In the genomic region with DNA sequence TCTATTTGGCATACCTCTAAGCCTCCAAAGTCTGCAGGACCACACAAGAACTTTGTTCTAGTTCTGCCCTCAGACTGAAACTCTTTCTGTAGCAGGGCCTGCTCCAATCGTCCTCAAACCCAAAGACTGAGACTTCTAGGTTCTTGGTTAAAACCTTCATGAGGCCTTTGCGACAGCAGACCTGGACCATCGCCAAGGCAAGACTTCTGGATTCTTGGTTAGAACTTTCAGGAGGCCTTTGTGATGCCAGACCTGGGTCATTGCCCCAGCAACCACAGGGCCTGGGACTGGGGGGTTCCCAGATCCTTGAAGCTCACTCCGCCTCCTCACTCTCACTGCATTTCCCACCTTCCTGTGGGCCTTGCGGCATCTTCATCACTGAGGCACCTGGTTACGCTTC, we compare ENCODE assay signal across 19 cellular contexts. TPM values are rescaled to one million over a fixed set of nuclear protein-coding genes. Genes with fewer than 3 reads are reported as not detected.
DNase-seq lines count a peak whose midpoint lies in the region; ATAC-seq, FAIRE-seq and TF ChIP-seq lines count a peak whose summit lies in the region.
"Had no signal": no experiment of that assay in that cellular context is flagged by ENCODE, and none has a peak within 500 bp of the region (broad histone marks: within the 10 kb centered on the region; RNA-seq: fewer than 3 reads in every experiment).

ATP1A4 (plus strand) TSS at position 301 of the 400 bp plus-strand sequence. CDS start 438 bp downstream, outside the sequence.

- H4K8ac ChIP-seq in IMR-90 (ENCODE audit: low read depth in 2 of 2, low read length in 2 of 2): no peak within 1 kb of the TSS
- H4K8ac ChIP-seq in H1 (ENCODE audit: extremely low read depth, insufficient read depth, low read length): no peak within 1 kb of the TSS

- H3K56ac ChIP-seq in IMR-90 (ENCODE audit: extremely low read depth, insufficient read depth, low read length) (no peak within 1 kb of the TSS), H1 (replicated peaks; ENCODE audit: insufficient read length, low read depth, low read length) (no peak within 1 kb of the TSS)

- no peaks in the 10 kb centered on the region for H3K4me1 Mint-ChIP-seq in activated T-cell treated with anti-CD3 and anti-CD28 coated beads, Interleukin-2, amount 50 U/mL, for 72 hours (ENCODE audit: low read depth)
- H3K4me1 Mint-ChIP-seq: B cell had no signal

- H3K9ac ChIP-seq in IMR-90 (ENCODE audit: low read depth, low read length): no peak within 1 kb of the TSS
- no peak within 1 kb of the TSS for H3K9ac ChIP-seq in H1 (replicated peaks in 1 of 4; ENCODE audit: extremely low read depth in 1 of 4, low read depth in 3 of 4, low read length in 3 of 4)
- H3K9ac ChIP-seq: BLaER1 treated with 17β-estradiol and CSF1 and Interleukin-3, amounts not matched to agents 10 nM and 100 nM had no signal

- H3K4me2 ChIP-seq in IMR-90 (ENCODE audit: low read depth, low read length): no peak within 1 kb of the TSS
- no peak within 1 kb of the TSS for H3K4me2 ChIP-seq in H1 (ENCODE audit: insufficient read depth in 1 of 2, low read depth in 2 of 2, low read length in 2 of 2)
- no peak within 1 kb of the TSS for H3K4me2 ChIP-seq in OCI-LY7 (ENCODE audit: low read length)

- H3K9me3 Mint-ChIP-seq in activated T-cell treated with anti-CD3 and anti-CD28 coated beads, Interleukin-2, amount 50 U/mL, for 72 hours: no peaks in the 10 kb centered on the region
- H3K9me3 Mint-ChIP-seq: CD8-positive, alpha-beta T cell had no signal

- in situ Hi-C loops in IMR-90 (cut with MboI; ENCODE audit: low sequenced_read_pairs): no loop called here

- no peak within 1 kb of the TSS for H4K91ac ChIP-seq in IMR-90 (ENCODE audit: insufficient read depth, low read depth, low read length)
- H4K91ac ChIP-seq in H1 (replicated peaks; ENCODE audit: insufficient read length, low read length): no peak within 1 kb of the TSS

- H3K36me3 ChIP-seq in IMR-90 (ENCODE audit: control insufficient read depth, insufficient read depth, low read length): no peaks in the 10 kb centered on the region
- H3K36me3 ChIP-seq in H1 (ENCODE audit: control insufficient read depth in 2 of 4, insufficient read depth in 4 of 4, low read length in 3 of 4): no peaks in the 10 kb centered on the region
- no peaks in the 10 kb centered on the region for H3K36me3 ChIP-seq in tibial artery
- no peaks in the 10 kb centered on the region for H3K36me3 ChIP-seq in OCI-LY7 (ENCODE audit: insufficient read depth, low read length)
- no peaks in the 10 kb centered on the region for H3K36me3 ChIP-seq in effector memory CD4-positive, alpha-beta T cell (ENCODE audit: control insufficient read depth, insufficient read depth, low read length)
- H3K36me3 ChIP-seq: BLaER1 treated with 17β-estradiol and CSF1 and Interleukin-3, amounts not matched to agents 10 nM and 100 nM had no signal

- FAIRE-seq in H1 (lab: Jason Lieb, UNC): no peak
- FAIRE-seq: H54 had no signal

- TF ChIP-seq RAD21 in IMR-90 (IDR thresholded peaks at IDR 0.05; ENCODE audit: low read length) (no peak), H1 (IDR thresholded peaks at IDR 0.05 in 1 of 2, conservative IDR thresholded peaks at IDR 0.05 in 1 of 2; ENCODE audit: low read depth in 2 of 2, low read length in 2 of 2) (no peak)

- DNase-seq in activated T-cell treated with anti-CD3 and anti-CD28 coated beads, Interleukin-2, amount 50 U/mL, for 72 hours: no peak
- no peak for DNase-seq in activated T-cell treated with anti-CD3 and anti-CD28 coated beads, Interleukin-2, amount 50 U/mL, for 48 hours
- DNase-seq in IMR-90 (no peak), H1 (ENCODE audit: low read depth in 1 of 2, low spot score in 2 of 2) (no peak), tibial artery (no peak), OCI-LY7 (ENCODE audit: low spot score) (no peak), NCI-H2171 (lab: John Stamatoyannopoulos, UW) (no peak)
- no peak for DNase-seq in effector memory CD4-positive, alpha-beta T cell
- DNase-seq: Calu3; CD8-positive, alpha-beta T cell; DMS79 treated with DMSO at 0.1 percent for 48 hours; GF-D8; HCEC 1CT had no signal

- no peak for TF ChIP-seq EP300 in H1 (IDR thresholded peaks at IDR 0.05; ENCODE audit: borderline replicate concordance in 1 of 2, low read depth in 2 of 2, low read length in 2 of 2)

- H4K20me1 ChIP-seq in IMR-90 (ENCODE audit: insufficient read depth, low read length): no peaks in the 10 kb centered on the region
- no peaks in the 10 kb centered on the region for H4K20me1 ChIP-seq in H1 (replicated peaks in 1 of 2; ENCODE audit: control insufficient read depth in 1 of 2, insufficient read depth in 2 of 2, low read length in 2 of 2)
- no peaks in the 10 kb centered on the region for H4K20me1 ChIP-seq in OCI-LY7 (ENCODE audit: insufficient read depth, low read length)
- H4K20me1 ChIP-seq: BLaER1 treated with 17β-estradiol and CSF1 and Interleukin-3, amounts not matched to agents 10 nM and 100 nM had no signal

- H2BK5ac ChIP-seq in IMR-90 (ENCODE audit: low read depth, low read length, poor library complexity, severe bottlenecking): no peak within 1 kb of the TSS
- H2BK5ac ChIP-seq in H1 (ENCODE audit: low read depth, low read length): no peak within 1 kb of the TSS

- H4K5ac ChIP-seq in IMR-90 (ENCODE audit: low read depth, low read length) (no peak within 1 kb of the TSS), H1 (ENCODE audit: insufficient read length, low read depth, low read length) (no peak within 1 kb of the TSS)

- H2AFZ ChIP-seq in IMR-90 (replicated peaks; ENCODE audit: low read length, poor library complexity) (no peak within 1 kb of the TSS), H1 (ENCODE audit: low read length) (no peak within 1 kb of the TSS), OCI-LY7 (ENCODE audit: low read length) (no peak within 1 kb of the TSS)

- WGBS in IMR-90 (ENCODE audit: extremely low coverage in 2 of 2, insufficient read length in 1 of 2), 2 experiments: 86% methylated on average over 3 of the region's 6 CpGs; no CpG with 5 or more reads in 1 of the 2 experiments
- 93% methylated on average over 6 of the region's 6 CpGs; no CpG with 5 or more reads in 1 of the 2 experiments for WGBS in H1 (ENCODE audit: extremely low coverage in 1 of 2, insufficient coverage in 1 of 2, insufficient read length in 1 of 2, insufficient replicate concordance in 2 of 2, low coverage in 1 of 2, low lambda C conversion rate in 2 of 2, missing lambda C conversion rate in 1 of 2), 2 experiments

- H3K9me2 ChIP-seq in OCI-LY7 (ENCODE audit: insufficient read depth, low read length): no peaks in the 10 kb centered on the region

- H3K14ac ChIP-seq in IMR-90 (replicated peaks; ENCODE audit: low read depth, low read length) (no peak within 1 kb of the TSS), H1 (ENCODE audit: insufficient read length) (no peak within 1 kb of the TSS)

- peak within 1 kb of the TSS; percentile 82 for H2AK9ac ChIP-seq in IMR-90 (replicated peaks; ENCODE audit: low read depth, low read length, poor library complexity)

- no peaks in the 10 kb centered on the region for H3K9me1 ChIP-seq in IMR-90 (ENCODE audit: insufficient read depth, low read length)

- no peak within 1 kb of the TSS for H3K4me3 Mint-ChIP-seq in activated T-cell treated with anti-CD3 and anti-CD28 coated beads, Interleukin-2, amount 50 U/mL, for 72 hours
- H3K4me3 Mint-ChIP-seq: B cell; CD8-positive, alpha-beta T cell had no signal

- no peaks in the 10 kb centered on the region for H3K79me1 ChIP-seq in IMR-90 (ENCODE audit: low read depth in 1 of 2, low read length in 2 of 2)
- no peaks in the 10 kb centered on the region for H3K79me1 ChIP-seq in H1 (ENCODE audit: low read depth, low read length)

- H3K27ac ChIP-seq in IMR-90 (ENCODE audit: insufficient read depth, low read length) (no peak within 1 kb of the TSS), H1 (ENCODE audit: low read depth, low read length) (no peak within 1 kb of the TSS), tibial artery (peak within 1 kb of the TSS; percentile 76 to 79), OCI-LY7 (ENCODE audit: low read depth, low read length, poor library complexity, severe bottlenecking) (no peak within 1 kb of the TSS)
- H3K27ac ChIP-seq in effector memory CD4-positive, alpha-beta T cell (ENCODE audit: insufficient read depth, low read length, poor library complexity, severe bottlenecking): no peak within 1 kb of the TSS
- H3K27ac ChIP-seq: BLaER1 treated with 17β-estradiol and CSF1 and Interleukin-3, amounts not matched to agents 10 nM and 100 nM; HL-60 had no signal

- H3K27me3 ChIP-seq in IMR-90 (ENCODE audit: control insufficient read depth, insufficient read depth, low read length) (peaks cover 16% of the 10 kb centered on the region), H1 (replicated peaks in 1 of 4; ENCODE audit: control insufficient read depth in 3 of 4, extremely low read depth in 1 of 4, insufficient read depth in 3 of 4, low read length in 3 of 4) (no peaks in the 10 kb centered on the region; a peak in 1 of 7 replicates), tibial artery (no peaks in the 10 kb centered on the region)
- H3K27me3 ChIP-seq in effector memory CD4-positive, alpha-beta T cell (replicated peaks; ENCODE audit: control insufficient read depth, insufficient read depth, low read length, poor library complexity, severe bottlenecking): no peaks in the 10 kb centered on the region
- H3K27me3 ChIP-seq: BLaER1 treated with 17β-estradiol and CSF1 and Interleukin-3, amounts not matched to agents 10 nM and 100 nM had no signal

- no peaks in the 10 kb centered on the region; the same call in 1 of the 2 replicates for H3K23me2 ChIP-seq in H1 (ENCODE audit: low read depth, low read length)

- H3K27me3 Mint-ChIP-seq in activated T-cell treated with anti-CD3 and anti-CD28 coated beads, Interleukin-2, amount 50 U/mL, for 72 hours (ENCODE audit: low read depth): no peaks in the 10 kb centered on the region

- intact Hi-C loops in IMR-90 (cut with micrococcal nuclease) (no loop called here), tibial artery (cut with DNase I; ENCODE audit: low total_unique reads) (no loop called here), OCI-LY7 (cut with micrococcal nuclease; ENCODE audit: unreplicated experiment) (no loop called here)

- H2BK15ac ChIP-seq in IMR-90 (ENCODE audit: low read depth, low read length) (no peak within 1 kb of the TSS), H1 (ENCODE audit: low read length) (0 out of 2 replicates have a peak within 1 kb of the TSS, but pooled peaks have one; percentile 3)

- H3K4ac ChIP-seq in IMR-90 (ENCODE audit: low read depth, low read length) (no peak within 1 kb of the TSS), H1 (replicated peaks; ENCODE audit: insufficient read length, low read depth, low read length) (no peak within 1 kb of the TSS)

- CTCF ChIA-PET in IMR-90 (lab: Yijun Ruan, JAX): interaction anchor here (0.6 kb wide), 1 partner anchor 28 kb away, joined by 3 read pairs; no protein-coding TSS in a partner anchor
- CTCF ChIA-PET in H1 (lab: Charles Lee; ENCODE audit: partially characterized antibody): interaction anchor here (1.0 to 7.5 kb wide), 6 partner anchors 12 to 98 kb away, joined by 3 to 49 read pairs (median 6); no protein-coding TSS in a partner anchor
- CTCF ChIA-PET in OCI-LY7 (lab: Charles Lee; ENCODE audit: unreplicated experiment): no interaction called here

- BruUV-seq in IMR-90 (replicated peaks; lab: Mats Ljungman, UMichigan) (no TSS peak), OCI-LY7 (replicated peaks; lab: Mats Ljungman, UMichigan) (no TSS peak)

- ATAC-seq in activated T-cell treated with anti-CD3 and anti-CD28 coated beads, Interleukin-2, amount 50 U/mL, for 72 hours (replicated peaks in 1 of 2): no peak
- no peak for ATAC-seq in IMR-90 (ENCODE audit: low read depth)
- ATAC-seq: CD8-positive, alpha-beta T cell had no signal

- H3K9me3 ChIP-seq in IMR-90 (ENCODE audit: control insufficient read depth, insufficient read depth, low read length): no peaks in the 10 kb centered on the region
- H3K9me3 ChIP-seq in H1 (ENCODE audit: insufficient read depth in 2 of 2, low read depth in 1 of 2, low read length in 1 of 2): no peaks in the 10 kb centered on the region
- no peaks in the 10 kb centered on the region for H3K9me3 ChIP-seq in tibial artery
- H3K9me3 ChIP-seq in OCI-LY7 (ENCODE audit: low read length): no peaks in the 10 kb centered on the region
- H3K9me3 ChIP-seq in effector memory CD4-positive, alpha-beta T cell (ENCODE audit: control insufficient read depth, low read length): no peaks in the 10 kb centered on the region
- H3K9me3 ChIP-seq: BLaER1 treated with 17β-estradiol and CSF1 and Interleukin-3, amounts not matched to agents 10 nM and 100 nM had no signal

- TF ChIP-seq CTCF in IMR-90 (conservative IDR thresholded peaks at IDR 0.05; ENCODE audit: low read depth, low read length) (no peak), H1 (IDR thresholded peaks at IDR 0.05; ENCODE audit: control extremely low read depth in 1 of 3, insufficient read depth in 1 of 3, low read depth in 1 of 3, low read length in 3 of 3) (no peak), tibial artery (IDR thresholded peaks at IDR 0.05) (no peak), OCI-LY7 (conservative IDR thresholded peaks at IDR 0.05; ENCODE audit: low read length) (no peak)

- H3K79me2 ChIP-seq in H1 (ENCODE audit: control insufficient read depth in 1 of 2, insufficient read depth in 2 of 2, low read length in 2 of 2): no peaks in the 10 kb centered on the region
- H3K79me2 ChIP-seq in OCI-LY7 (ENCODE audit: insufficient read depth, low read depth, low read length): no peaks in the 10 kb centered on the region

- 0 out of 2 replicates have a peak within 1 kb of the TSS, but pooled peaks have one; percentile 17 for H2BK12ac ChIP-seq in H1 (ENCODE audit: low read depth, low read length)

- H2BK120ac ChIP-seq in IMR-90 (ENCODE audit: low read depth, low read length) (no peak within 1 kb of the TSS), H1 (replicated peaks; ENCODE audit: low read depth, low read length) (no peak within 1 kb of the TSS)

- H3K18ac ChIP-seq in IMR-90 (ENCODE audit: low read depth, low read length) (no peak within 1 kb of the TSS), H1 (ENCODE audit: extremely low read depth, low read length) (no peak within 1 kb of the TSS)

- peak within 1 kb of the TSS; percentile 64 for H3K27ac Mint-ChIP-seq in activated T-cell treated with anti-CD3 and anti-CD28 coated beads, Interleukin-2, amount 50 U/mL, for 72 hours
- H3K27ac Mint-ChIP-seq: B cell; CD8-positive, alpha-beta T cell had no signal

- H2AK5ac ChIP-seq in IMR-90 (ENCODE audit: low read depth, low read length) (no peak within 1 kb of the TSS), H1 (ENCODE audit: low read depth, low read length) (0 out of 2 replicates have a peak within 1 kb of the TSS, but pooled peaks have one; percentile 24)

- H3K4me3 ChIP-seq in IMR-90 (ENCODE audit: insufficient read depth, low read depth, low read length) (no peak within 1 kb of the TSS), H1 (ENCODE audit: extremely low read depth in 1 of 4, insufficient read depth in 2 of 4, low read depth in 3 of 4, low read length in 4 of 4) (no peak within 1 kb of the TSS), tibial artery (no peak within 1 kb of the TSS), OCI-LY7 (ENCODE audit: low read depth, low read length, poor library complexity, severe bottlenecking) (no peak within 1 kb of the TSS)
- no peak within 1 kb of the TSS for H3K4me3 ChIP-seq in effector memory CD4-positive, alpha-beta T cell (ENCODE audit: insufficient read depth, low read depth, low read length, poor library complexity, severe bottlenecking)
- H3K4me3 ChIP-seq: BLaER1 treated with 17β-estradiol and CSF1 and Interleukin-3, amounts not matched to agents 10 nM and 100 nM had no signal

- dilution Hi-C loops in IMR-90 (cut with HindIII; ENCODE audit: low sequenced_read_pairs, unreplicated experiment): no loop called here

- H2BK20ac ChIP-seq in IMR-90 (ENCODE audit: low read depth, low read length) (no peak within 1 kb of the TSS), H1 (ENCODE audit: low read length) (no peak within 1 kb of the TSS)

- H3K36me3 Mint-ChIP-seq in activated T-cell treated with anti-CD3 and anti-CD28 coated beads, Interleukin-2, amount 50 U/mL, for 72 hours (ENCODE audit: insufficient read depth in 2 of 2): no peaks in the 10 kb centered on the region
- H3K36me3 Mint-ChIP-seq: CD8-positive, alpha-beta T cell had no signal

- POLR2A ChIA-PET in IMR-90 (lab: Charles Lee; ENCODE audit: unreplicated experiment) (interaction anchor here (0.6 kb wide), 1 partner anchor 28 kb away, joined by 5 read pairs; no protein-coding TSS in a partner anchor), H1 (lab: Charles Lee; ENCODE audit: partially characterized antibody) (interaction anchor here (1.3 to 1.8 kb wide), 2 partner anchors 13 to 18 kb away, joined by 3 to 4 read pairs; no protein-coding TSS in a partner anchor), OCI-LY7 (lab: Charles Lee) (interaction anchor here (0.8 kb wide), 1 partner anchor 47 kb away, joined by 3 read pairs; no protein-coding TSS in a partner anchor)

- H3K4me1 ChIP-seq in IMR-90 (ENCODE audit: control insufficient read depth, insufficient read depth, low read length) (no peaks in the 10 kb centered on the region), H1 (replicated peaks in 1 of 4; ENCODE audit: control insufficient read depth in 3 of 4, insufficient read depth in 4 of 4, low read length in 3 of 4) (no peaks in the 10 kb centered on the region), tibial artery (peaks cover 0 to 43% (median 6%) of the 10 kb centered on the region in 4 donors), OCI-LY7 (ENCODE audit: insufficient read depth, low read length, poor library complexity, severe bottlenecking) (no peaks in the 10 kb centered on the region)
- no peaks in the 10 kb centered on the region for H3K4me1 ChIP-seq in effector memory CD4-positive, alpha-beta T cell (ENCODE audit: control insufficient read depth, insufficient read depth, low read length, poor library complexity, severe bottlenecking)

- TF ChIP-seq POLR2A in IMR-90 (IDR thresholded peaks at IDR 0.05; ENCODE audit: low read depth, low read length): no peak
- TF ChIP-seq POLR2A in H1 (IDR thresholded peaks at IDR 0.05; ENCODE audit: control extremely low read depth in 1 of 2, low read depth in 2 of 2, low read length in 2 of 2): no peak

- H3K23ac ChIP-seq in IMR-90 (ENCODE audit: low read depth, low read length): no peak within 1 kb of the TSS
- no peak within 1 kb of the TSS for H3K23ac ChIP-seq in H1 (ENCODE audit: insufficient read length)

RNA-seq across cellular contexts. Expression of gene ATP1A4, which starts in this region (rescaled TPM):
- not detected for total RNA-seq in activated T-cell treated with anti-CD3 and anti-CD28 coated beads, Interleukin-2, amount 50 U/mL, for 72 hours
- total RNA-seq in IMR-90 (2012; rRNA removed): not detected in 2 replicates
- polyA plus RNA-seq in IMR-90 (2012; rRNA removed): not detected in 2 replicates
- not detected in 2 replicates for polyA plus RNA-seq in IMR-90 (2012; cell fraction: cytosol; rRNA removed)
- not detected in 2 replicates for polyA plus RNA-seq in IMR-90 (2012; cell fraction: nucleus; rRNA removed; ENCODE audit: low replicate concordance)
- total RNA-seq in H1 (2021; fragmentation: NEBNext Ultra II Directional; extraction: Animal tissue kit (Norgen Biotek cat#: 25700)): 0.57 and 0.61 TPM in 2 replicates
- 0.48 and 0.80 TPM in 2 replicates for polyA plus RNA-seq in H1 (2011; rRNA removed)
- polyA plus RNA-seq in H1 (2011; cell fraction: cytosol; rRNA removed): 0.62 TPM
- 1.1 TPM for polyA plus RNA-seq in H1 (2011; cell fraction: nucleus; rRNA removed)
- polyA plus RNA-seq in H1 (2012, experiment 1 of 2): 0.39 to 0.72 TPM (median 0.42 TPM) in 4 replicates
- 0.09 TPM for polyA plus RNA-seq in H1 (2012, experiment 2 of 2)
- 0.51 TPM for polyA plus RNA-seq in H1 (2013, experiment 1 of 2)
- 0.53 TPM for polyA plus RNA-seq in H1 (2013, experiment 2 of 2)
- 0.44 and 0.63 TPM in 2 replicates for polyA minus RNA-seq in H1 (2011; rRNA and poly(A)+ RNA removed)
- 0.66 TPM for polyA minus RNA-seq in H1 (2011; cell fraction: cytosol; rRNA and poly(A)+ RNA removed)
- polyA minus RNA-seq in H1 (2011; cell fraction: nucleus; rRNA and poly(A)+ RNA removed): 0.40 TPM
- not detected in 2 replicates for total RNA-seq in OCI-LY7 (2014; rRNA removed; shearing (Covaris generic))
- total RNA-seq in OCI-LY7 (2022): not detected in 2 replicates
- total RNA-seq: A172; B cell; Calu3; CD8-positive, alpha-beta T cell; HT1080 had no signal

Comparison
In these comparisons a context has a peak if more than half of its experiments do, and no peak if none do; other contexts are left out.
1. H3K27ac ChIP-seq: peak in tibial artery (2 of 2); none in IMR-90 (single experiment), H1 (single experiment), OCI-LY7 (single experiment) and effector memory CD4-positive, alpha-beta T cell (single experiment).